ENCODE assay signal across 11 cellular contexts in genomic region chr14:91400696-91401095, GRCh38. TPM values are rescaled to one million over a fixed set of nuclear protein-coding genes. Genes with fewer than 3 reads are reported as not detected.
DNase-seq lines count a peak whose midpoint lies in the region; ATAC-seq and TF ChIP-seq lines count a peak whose summit lies in the region.
"Had no signal": no experiment of that assay in that cellular context is flagged by ENCODE, and none has a peak within 500 bp of the region (broad histone marks: within the 10 kb centered on the region; RNA-seq: fewer than 3 reads in every experiment).

No MANE protein-coding gene starts in this region.

- H4K20me1 ChIP-seq in MM.1S (ENCODE audit: insufficient read depth, low read length): peaks cover 11% of the 10 kb centered on the region

- no peak for ATAC-seq in natural killer cell treated with Interleukin-12 subunit alpha and Interleukin-12 subunit beta and Interleukin-15 and Interleukin-18, amount 100 ng/mL, for 72 hours
- ATAC-seq in SK-N-SH treated with all-trans-retinoic acid at 6 μM for 48 hours (no peak), GM18861 (IDR thresholded peaks at IDR 0.05; ENCODE audit: unreplicated experiment) (no peak)

- peak overlapping the region; percentile 87 for H3K4me2 ChIP-seq in MM.1S (ENCODE audit: low read depth, low read length)

- peak overlapping the region; percentile 23 for H3K27ac Mint-ChIP-seq in chondrocyte (ENCODE audit: unreplicated experiment)
- H3K27ac Mint-ChIP-seq in natural killer cell treated with Interleukin-12 subunit alpha and Interleukin-12 subunit beta and Interleukin-15 and Interleukin-18, amount 100 ng/mL, for 72 hours: peak overlapping the region; percentile 81 to 99

- H3K27me3 Mint-ChIP-seq in chondrocyte (ENCODE audit: low read depth): peaks cover 9% of the 10 kb centered on the region
- no peaks in the 10 kb centered on the region for H3K27me3 Mint-ChIP-seq in natural killer cell treated with Interleukin-12 subunit alpha and Interleukin-12 subunit beta and Interleukin-15 and Interleukin-18, amount 100 ng/mL, for 72 hours

- no peaks in the 10 kb centered on the region for H3K9me3 ChIP-seq in MM.1S (replicated peaks; ENCODE audit: insufficient read depth, low read length)
- H3K9me3 ChIP-seq: HAP-1 had no signal

- peaks cover 52% of the 10 kb centered on the region for H3F3A ChIP-seq in MM.1S (ENCODE audit: insufficient read depth, low read length)

- DNase-seq in GM06990 (ENCODE audit: extremely low read depth, insufficient read length) (no peak), MM.1S (no peak), chondrocyte (ENCODE audit: low spot score) (no peak), NCI-H2196 (lab: John Stamatoyannopoulos, UW; ENCODE audit: unreplicated experiment) (no peak), CD1c-positive myeloid dendritic cell (ENCODE audit: extremely low spot score) (no peak)
- no peak for DNase-seq in natural killer cell treated with Interleukin-12 subunit alpha and Interleukin-12 subunit beta and Interleukin-15 and Interleukin-18, amount 100 ng/mL, for 72 hours (ENCODE audit: low spot score)
- DNase-seq: DMS53, NCI-H1092 had no signal

- H3K4me1 Mint-ChIP-seq in chondrocyte (ENCODE audit: low read depth): peaks cover 18% of the 10 kb centered on the region
- H3K4me1 Mint-ChIP-seq in natural killer cell treated with Interleukin-12 subunit alpha and Interleukin-12 subunit beta and Interleukin-15 and Interleukin-18, amount 100 ng/mL, for 72 hours (ENCODE audit: low read depth in 2 of 2): peaks cover 76 to 90% of the 10 kb centered on the region in 2 donors

- H3K4me3 ChIP-seq in GM06990 (replicated peaks; ENCODE audit: low read depth, low read length): peak overlapping the region; percentile 83
- peak overlapping the region; percentile 65 for H3K4me3 ChIP-seq in MM.1S (ENCODE audit: low read length)
- H3K4me3 ChIP-seq: HAP-1 had no signal

- peaks cover 44% of the 10 kb centered on the region for H3K4me1 ChIP-seq in MM.1S (ENCODE audit: low read length)
- H3K4me1 ChIP-seq: HAP-1 had no signal

- H3K36me3 ChIP-seq in GM06990 (ENCODE audit: control insufficient read depth, insufficient read depth, low read length) (peaks cover 6% of the 10 kb centered on the region), MM.1S (replicated peaks; ENCODE audit: insufficient read depth, low read length) (no peaks in the 10 kb centered on the region)
- H3K36me3 ChIP-seq: HAP-1 had no signal

- H3K4me3 Mint-ChIP-seq in chondrocyte (ENCODE audit: unreplicated experiment): no peak overlapping the region
- peak overlapping the region; percentile 76 for H3K4me3 Mint-ChIP-seq in natural killer cell treated with Interleukin-12 subunit alpha and Interleukin-12 subunit beta and Interleukin-15 and Interleukin-18, amount 100 ng/mL, for 72 hours

- H3K79me2 ChIP-seq in MM.1S (ENCODE audit: low read length): peaks cover 97% of the 10 kb centered on the region

- TF ChIP-seq CTCF in GM06990 (IDR thresholded peaks at IDR 0.05; ENCODE audit: insufficient read depth, low read length, poor library complexity, severe bottlenecking) (no peak), MM.1S (IDR thresholded peaks at IDR 0.05; ENCODE audit: low read length) (no peak), chondrocyte (IDR thresholded peaks at IDR 0.05) (no peak)

- peak overlapping the region; percentile 94 for H3K27ac ChIP-seq in MM.1S (ENCODE audit: low read length)

- no peaks in the 10 kb centered on the region for H3K36me3 Mint-ChIP-seq in chondrocyte (ENCODE audit: low read depth)
- no peaks in the 10 kb centered on the region for H3K36me3 Mint-ChIP-seq in natural killer cell treated with Interleukin-12 subunit alpha and Interleukin-12 subunit beta and Interleukin-15 and Interleukin-18, amount 100 ng/mL, for 72 hours

- no peaks in the 10 kb centered on the region for H3K9me3 Mint-ChIP-seq in chondrocyte (ENCODE audit: low read depth)
- H3K9me3 Mint-ChIP-seq in natural killer cell treated with Interleukin-12 subunit alpha and Interleukin-12 subunit beta and Interleukin-15 and Interleukin-18, amount 100 ng/mL, for 72 hours: no peaks in the 10 kb centered on the region

- no peaks in the 10 kb centered on the region for H3K9me2 ChIP-seq in MM.1S (replicated peaks; ENCODE audit: insufficient read depth, low read length)

- H2AFZ ChIP-seq in MM.1S (ENCODE audit: low read length): no peak overlapping the region

- H3K9ac ChIP-seq in MM.1S (ENCODE audit: low read length): peak overlapping the region; percentile 55; the same call in 1 of the 2 replicates

- H3K27me3 ChIP-seq in GM06990 (replicated peaks; ENCODE audit: control insufficient read depth, insufficient read depth, low read length) (no peaks in the 10 kb centered on the region), MM.1S (replicated peaks; ENCODE audit: insufficient read depth, low read length) (no peaks in the 10 kb centered on the region)

TF ChIP-seq in SK-N-SH treated with all-trans-retinoic acid at 6 μM for 48 hours, 23 proteins besides CTCF, POLR2A, EP300 and RAD21:
- no peak for TF ChIP-seq ZC3H10 (CRISPR knock-in tag; IDR thresholded peaks at IDR 0.05)
- no peak for TF ChIP-seq OSR1 (CRISPR knock-in tag; IDR thresholded peaks at IDR 0.05)
- no peak for TF ChIP-seq ZFP3 (CRISPR knock-in tag; IDR thresholded peaks at IDR 0.05)

RNA-seq across cellular contexts. Expression of gene CCDC88C, which starts 16.9 kb away (rescaled TPM):
- total RNA-seq in chondrocyte: 1.1 to 3.6 TPM (median 2.3 TPM) in 3 replicates
- total RNA-seq in natural killer cell treated with Interleukin-12 subunit alpha and Interleukin-12 subunit beta and Interleukin-15 and Interleukin-18, amount 100 ng/mL, for 72 hours: 100 to 1,000 TPM; 103 to 175 TPM

Comparison
In these comparisons a context has a peak if more than half of its experiments do, and no peak if none do; other contexts are left out.
1. RNA of gene CCDC88C, which starts 16.9 kb away (total RNA-seq): 103 to 175 TPM in natural killer cell treated with Interleukin-12 subunit alpha and Interleukin-12 subunit beta and Interleukin-15 and Interleukin-18, amount 100 ng/mL, for 72 hours; 1.1 to 3.6 TPM in chondrocyte; every median in the first group is over 10 times any median in the second.